In genomic region chr3:168155207-168155785, GRCh38 we compare ENCODE assay signal across 10 cellular contexts.
"Had no signal": no experiment of that assay in that cellular context is flagged by ENCODE, and none has a peak within 500 bp of the region (broad histone marks: within the 10 kb centered on the region; RNA-seq: fewer than 3 reads in every experiment).

No MANE protein-coding gene starts in this region.

- ATAC-seq: activated CD4-positive, alpha-beta T cell treated with anti-CD3 and anti-CD28 coated beads for 36 hours; natural killer cell treated with Interleukin-12 subunit alpha and Interleukin-12 subunit beta and Interleukin-15 and Interleukin-18, amount 100 ng/mL, for 72 hours had no signal

- H3K27me3 Mint-ChIP-seq: activated CD4-positive, alpha-beta T cell treated with anti-CD3 and anti-CD28 coated beads for 36 hours had no signal

- H3K4me3 Mint-ChIP-seq: activated CD4-positive, alpha-beta T cell treated with anti-CD3 and anti-CD28 coated beads for 36 hours; activated naive CD4-positive, alpha-beta T cell treated with anti-CD3 and anti-CD28 coated beads, Interleukin-2, amount 50 U/mL, for 24 hours; natural killer cell treated with Interleukin-12 subunit alpha and Interleukin-12 subunit beta and Interleukin-15 and Interleukin-18, amount 100 ng/mL, for 72 hours had no signal

- H3K4me3 ChIP-seq: dorsolateral prefrontal cortex had no signal

- H3K27ac ChIP-seq: dorsolateral prefrontal cortex had no signal

- DNase-seq: activated CD4-positive, alpha-beta T cell treated with anti-CD3 and anti-CD28 coated beads for 36 hours; activated CD4-positive, alpha-beta T cell treated with anti-CD3 and anti-CD28 coated beads, Interleukin-2, amount 50 U/mL, for 48 hours; activated gamma-delta T cell; dorsolateral prefrontal cortex; mesenchymal stem cell; stimulated activated CD4-positive, alpha-beta T cell treated with anti-CD3 and anti-CD28 coated beads, Interleukin-1b, Interleukin-23, amount 100 ng/mL, for 48 hours; stimulated activated CD8-positive, alpha-beta memory T cell treated with anti-CD3 and anti-CD28 coated beads, Interleukin-4, amount 100 ng/mL, for 48 hours; stimulated activated naive CD4-positive, alpha-beta T cell had no signal

- H3K27ac Mint-ChIP-seq: activated CD4-positive, alpha-beta T cell treated with anti-CD3 and anti-CD28 coated beads for 36 hours; activated naive CD4-positive, alpha-beta T cell treated with anti-CD3 and anti-CD28 coated beads, Interleukin-2, amount 50 U/mL, for 24 hours; natural killer cell treated with Interleukin-12 subunit alpha and Interleukin-12 subunit beta and Interleukin-15 and Interleukin-18, amount 100 ng/mL, for 72 hours had no signal

- H3K4me1 Mint-ChIP-seq: activated CD4-positive, alpha-beta T cell treated with anti-CD3 and anti-CD28 coated beads for 36 hours; activated naive CD4-positive, alpha-beta T cell treated with anti-CD3 and anti-CD28 coated beads, Interleukin-2, amount 50 U/mL, for 24 hours had no signal
